In genomic region chr15:44261007-44261706, GRCh38 we compare ENCODE assay signal across 21 cellular contexts. TPM values are rescaled to one million over a fixed set of nuclear protein-coding genes. Genes with fewer than 3 reads are reported as not detected.
A peak's percentile ranks its signal among the peaks of the same experiment; 100 is the strongest.
DNase-seq lines count a peak whose midpoint lies in the region; TF ChIP-seq lines count a peak whose summit lies in the region.
"Had no signal": no experiment of that assay in that cellular context is flagged by ENCODE, and none has a peak within 500 bp of the region (broad histone marks: within the 10 kb centered on the region; RNA-seq: fewer than 3 reads in every experiment).

No MANE protein-coding gene starts in this region.

- CTCF ChIA-PET in HEK293T (lab: Yijun Ruan, JAX): no interaction called here

- no peaks in the 10 kb centered on the region for H3K36me3 ChIP-seq in ES-I3 (ENCODE audit: insufficient read depth, low read length)
- H3K36me3 ChIP-seq: SJSA1, thoracic aorta had no signal

- no peaks in the 10 kb centered on the region for H3K9me3 ChIP-seq in ES-I3 (ENCODE audit: control insufficient read depth, insufficient read depth, low read length)
- H3K9me3 ChIP-seq: SJSA1, thoracic aorta had no signal

- H3K9ac ChIP-seq in ES-I3 (ENCODE audit: low read depth, low read length): peak overlapping the region; percentile 12; the same call in 1 of the 2 replicates

- DNase-seq in HEK293T (ENCODE audit: extremely low spot score) (peak; percentile 9), RPMI7951 (ENCODE audit: low read depth) (peak; percentile 37), iPS DF 4.7 (ENCODE audit: extremely low read depth, low spot score) (peak; percentile 14), activated T-cell treated with anti-CD3 and anti-CD28 coated beads for 4 hours (no peak)
- DNase-seq in activated naive CD4-positive, alpha-beta T cell treated with Interleukin-2 at 50 U/mL for 16 hours: no peak
- DNase-seq in stimulated activated CD4-positive, alpha-beta T cell treated with anti-CD3 and anti-CD28 coated beads, Interleukin-4, amount 100 ng/mL, for 1 hour: no peak
- DNase-seq: activated CD4-positive, alpha-beta T cell treated with anti-CD3 and anti-CD28 coated beads, Interleukin-2, amount 10 ng/mL, durations not matched to agents 24 days and 14 days; CD4-positive, CD25-positive, alpha-beta regulatory T cell; DMS153; hypothalamus; Karpas-422; kidney glomerular epithelial cell; NCI-H2029; NCI-H526 treated with DMSO at 0.1 percent for 48 hours; nucleus accumbens; small intestine; stimulated activated naive CD4-positive, alpha-beta T cell; T-helper 1 cell had no signal

- POLR2A ChIA-PET in HEK293T (lab: Yijun Ruan, JAX): interaction anchor here (1.0 to 1.1 kb wide), 2 partner anchors 27 to 28 kb away, joined by 4 to 5 read pairs; partner anchors contain the start of gene GOLM2

- peaks cover 4% of the 10 kb centered on the region for H3K4me1 ChIP-seq in ES-I3 (ENCODE audit: insufficient read depth, low read length)
- H3K4me1 ChIP-seq: SJSA1 had no signal

TF ChIP-seq in HEK293T, 16 proteins besides CTCF, POLR2A, EP300 and RAD21:
- TF ChIP-seq SP1 (IDR thresholded peaks at IDR 0.05) (no peak), CTBP1 (IDR thresholded peaks at IDR 0.05; ENCODE audit: borderline replicate concordance) (no peak), PKNOX1 (IDR thresholded peaks at IDR 0.05) (no peak), FOXK2 (IDR thresholded peaks at IDR 0.05) (no peak), ELF4 (IDR thresholded peaks at IDR 0.05) (no peak), FOXM1 (IDR thresholded peaks at IDR 0.05; ENCODE audit: borderline replicate concordance) (no peak), FOXA1 (IDR thresholded peaks at IDR 0.05) (no peak), BHLHE40 (IDR thresholded peaks at IDR 0.05; ENCODE audit: borderline replicate concordance) (no peak), HDGF (IDR thresholded peaks at IDR 0.05; ENCODE audit: borderline replicate concordance) (no peak), L3MBTL2 (conservative IDR thresholded peaks at IDR 0.05) (no peak), SUZ12 (IDR thresholded peaks at IDR 0.05) (no peak), ZNF384 (IDR thresholded peaks at IDR 0.05) (no peak), TARDBP (IDR thresholded peaks at IDR 0.05) (no peak), LEF1 (IDR thresholded peaks at IDR 0.05; ENCODE audit: borderline replicate concordance) (no peak), NFRKB (IDR thresholded peaks at IDR 0.05) (no peak), ARNT (IDR thresholded peaks at IDR 0.05) (no peak)
TF ChIP-seq in HEK293T: peak in this region for 0.

RNA-seq across cellular contexts. Expression of gene GOLM2, which starts 27.4 kb away (rescaled TPM):
- 107 and 115 TPM in 2 replicates for total RNA-seq in RPMI7951 (2014; rRNA removed; shearing (Covaris generic))

Comparison
In these comparisons a context has a peak if more than half of its experiments do, and no peak if none do; other contexts are left out.
1. DNase-seq: peak in HEK293T (single experiment), RPMI7951 (single experiment) and iPS DF 4.7 (single experiment); none in activated naive CD4-positive, alpha-beta T cell treated with Interleukin-2 at 50 U/mL for 16 hours (single experiment), stimulated activated CD4-positive, alpha-beta T cell treated with anti-CD3 and anti-CD28 coated beads, Interleukin-4, amount 100 ng/mL, for 1 hour (single experiment) and activated T-cell treated with anti-CD3 and anti-CD28 coated beads for 4 hours (single experiment).